Comparison of ENCODE assay signal across 8 cellular contexts in the genomic region with DNA sequence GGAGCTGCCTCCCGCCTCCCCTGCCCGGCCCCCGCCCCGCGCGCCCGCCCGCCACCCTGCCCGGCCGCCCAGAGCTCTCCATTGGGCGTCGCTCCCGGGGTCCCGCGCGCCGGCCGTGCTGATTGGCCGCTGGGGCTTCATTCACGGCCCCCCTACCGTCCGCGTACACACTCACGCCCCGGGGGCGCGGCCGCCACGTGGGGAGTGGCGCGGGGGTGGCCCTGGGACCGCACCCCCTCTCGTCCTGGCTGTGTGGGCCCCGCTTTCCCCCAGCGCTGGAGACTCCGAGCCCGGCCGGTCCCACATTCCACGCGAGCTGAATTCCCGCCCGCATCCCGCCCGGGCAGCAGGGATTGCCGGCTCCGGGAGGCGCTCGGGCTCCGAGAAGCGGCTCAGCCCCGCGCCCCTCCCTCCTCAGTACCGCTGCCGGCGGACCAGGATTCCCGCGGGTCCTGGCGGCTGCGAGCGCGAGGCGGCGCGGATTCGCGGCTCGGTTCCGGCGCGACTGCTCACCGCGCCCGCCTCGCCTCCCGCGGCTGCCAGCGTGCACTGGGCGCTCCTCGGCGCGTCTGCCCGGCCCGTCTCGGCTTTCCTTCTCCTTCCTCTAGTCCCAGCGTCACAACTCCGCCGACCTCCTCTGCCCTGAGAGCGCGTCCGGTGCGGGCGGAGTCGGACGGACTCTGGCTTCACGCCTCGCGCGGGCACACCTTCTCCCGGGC. TPM values are rescaled to one million over a fixed set of nuclear protein-coding genes. Genes with fewer than 3 reads are reported as not detected.
DNase-seq lines count a peak whose midpoint lies in the region; ATAC-seq and TF ChIP-seq lines count a peak whose summit lies in the region.

No MANE protein-coding gene starts in this region.

- H3K9me3 ChIP-seq in BE2C (no peaks in the 10 kb centered on the region), gastroesophageal sphincter (no peaks in the 10 kb centered on the region), neuronal stem cell (replicated peaks in 1 of 2; ENCODE audit: control insufficient read depth in 2 of 2, insufficient read depth in 1 of 2, low read depth in 1 of 2, low read length in 2 of 2) (no peaks in the 10 kb centered on the region)

- TF ChIP-seq EP300 in gastroesophageal sphincter (IDR thresholded peaks at IDR 0.05) = no peak

- H3K14ac ChIP-seq in neuronal stem cell (ENCODE audit: low read length) = no peak overlapping the region

- 0 out of 2 replicates have a peak, but pooled peaks cover 5% of the 10 kb centered on the region for H3K4me1 ChIP-seq in BE2C
- peaks cover 0 to 39% (median 20%) of the 10 kb centered on the region in 3 donors for H3K4me1 ChIP-seq in gastroesophageal sphincter
- H3K4me1 ChIP-seq in neuronal stem cell (ENCODE audit: control insufficient read depth in 2 of 2, insufficient read depth in 1 of 2, low read depth in 1 of 2, low read length in 2 of 2) = peaks cover 44 to 49% of the 10 kb centered on the region in 2 donors

- H2BK5ac ChIP-seq in neuronal stem cell (ENCODE audit: low read length) = peak overlapping the region; percentile 30

- H3K23ac ChIP-seq in neuronal stem cell (ENCODE audit: low read depth, low read length, poor library complexity) = peak overlapping the region; percentile 74

- WGBS in gastroesophageal sphincter (ENCODE audit: low coverage in 1 of 2), 2 donors = no CpG with 5 or more reads among the region's 99 CpGs
- WGBS in neuronal stem cell (ENCODE audit: extremely low coverage in 2 of 2, insufficient read length in 2 of 2, insufficient replicate concordance in 1 of 2), 2 donors = no CpG with 5 or more reads among the region's 99 CpGs

- peak overlapping the region; percentile 91 for H2AFZ ChIP-seq in neuronal stem cell (ENCODE audit: low read length)

- peak; percentile 69 for ATAC-seq in GM19438 (IDR thresholded peaks at IDR 0.05; ENCODE audit: low read depth, unreplicated experiment)
- ATAC-seq in gastroesophageal sphincter = peak; percentile 95

- TF ChIP-seq CTCF in BE2C (IDR thresholded peaks at IDR 0.05; ENCODE audit: low read depth, low read length) (no peak), gastroesophageal sphincter (IDR thresholded peaks at IDR 0.05) (peak in 2 of 4 experiments; percentile 13 to 32)

- no peak overlapping the region for H4K91ac ChIP-seq in neuronal stem cell (ENCODE audit: low read depth, low read length, poor library complexity)

- peaks cover 6% of the 10 kb centered on the region for H3K79me1 ChIP-seq in neuronal stem cell (ENCODE audit: low read depth, low read length)

- peak overlapping the region; percentile 29 for H2AK5ac ChIP-seq in neuronal stem cell (ENCODE audit: low read depth, low read length)

- peak in 1 of 2 donors; percentile 15 for TF ChIP-seq POLR2A in gastroesophageal sphincter (IDR thresholded peaks at IDR 0.05)

- peak overlapping the region in 3 of 4 donors; percentile 74 to 81 (median 77) for H3K27ac ChIP-seq in gastroesophageal sphincter
- no peak overlapping the region for H3K27ac ChIP-seq in neuronal stem cell (replicated peaks; ENCODE audit: low read length)

- no peak overlapping the region for H2BK120ac ChIP-seq in neuronal stem cell (ENCODE audit: low read depth, low read length)

- DNase-seq in BE2C (peak; percentile 89), HK-2 (ENCODE audit: unreplicated experiment) (peak; percentile 82), RPMI8226 (peak; percentile 56), neuronal stem cell (ENCODE audit: low spot score) (peak; percentile 91), stromal cell of bone marrow (ENCODE audit: low read depth) (peak; percentile 58)
- DNase-seq in activated naive CD4-positive, alpha-beta T cell (lab: John Stamatoyannopoulos, UW) = peak; percentile 35 to 64 (median 44)

- H3K4me2 ChIP-seq in neuronal stem cell (ENCODE audit: insufficient read depth, low read length, poor library complexity, severe bottlenecking) = peak overlapping the region; percentile 96

- peak overlapping the region; percentile 85 for H3K9ac ChIP-seq in neuronal stem cell (ENCODE audit: low read depth, low read length, poor library complexity)

- H3K36me3 ChIP-seq in BE2C (no peaks in the 10 kb centered on the region), gastroesophageal sphincter (no peaks in the 10 kb centered on the region), neuronal stem cell (replicated peaks in 1 of 2; ENCODE audit: control insufficient read depth in 2 of 2, insufficient read depth in 2 of 2, low read length in 2 of 2) (peaks cover 8 to 34% of the 10 kb centered on the region in 2 donors)

- peaks cover 35% of the 10 kb centered on the region for H3K27me3 ChIP-seq in BE2C
- H3K27me3 ChIP-seq in gastroesophageal sphincter = peaks cover 51% of the 10 kb centered on the region
- no peaks in the 10 kb centered on the region for H3K27me3 ChIP-seq in neuronal stem cell (ENCODE audit: control insufficient read depth in 3 of 3, insufficient read depth in 3 of 3, low read depth in 1 of 3, low read length in 3 of 3)

- H4K8ac ChIP-seq in neuronal stem cell (ENCODE audit: low read depth, low read length) = no peak overlapping the region

- H2BK15ac ChIP-seq in neuronal stem cell (ENCODE audit: low read length) = peak overlapping the region; percentile 90

- H3K18ac ChIP-seq in neuronal stem cell (ENCODE audit: low read length) = peak overlapping the region; percentile 97

- H3K4me3 ChIP-seq in BE2C (ENCODE audit: low read depth, low read length) (peak overlapping the region; percentile 44), gastroesophageal sphincter (peak overlapping the region; percentile 29 to 71), neuronal stem cell (ENCODE audit: low read length in 2 of 2) (peak overlapping the region; percentile 85 to 94)

- no peak overlapping the region for H3K4ac ChIP-seq in neuronal stem cell (ENCODE audit: low read length)

- H2BK12ac ChIP-seq in neuronal stem cell (ENCODE audit: low read length) = peak overlapping the region; percentile 14

RNA-seq across cellular contexts. Expression of gene POU3F1, which starts 0.5 kb away (rescaled TPM):
- 0.91 TPM for polyA plus RNA-seq in BE2C (2012; ENCODE audit: insufficient read depth, insufficient read length, low read depth)
- under 1 TPM in 1 of 4 donors, not detected in 3; 0.20 TPM for total RNA-seq in gastroesophageal sphincter
- 34.6 TPM for polyA plus RNA-seq in neuronal stem cell (2013, experiment 1 of 2)
- 34.4 TPM for polyA plus RNA-seq in neuronal stem cell (2013, experiment 2 of 2)

RNA-seq across cellular contexts. Expression of gene UTP11, which starts 34.5 kb away (rescaled TPM):
- polyA plus RNA-seq in BE2C (2012; ENCODE audit: insufficient read depth, insufficient read length, low read depth) = 27.7 TPM
- 10 to 100 TPM; 50.7 to 79.2 (median 59.8) TPM for total RNA-seq in gastroesophageal sphincter
- polyA plus RNA-seq in neuronal stem cell (2013, experiment 1 of 2) = 52.4 TPM
- 53.8 TPM for polyA plus RNA-seq in neuronal stem cell (2013, experiment 2 of 2)

RNA-seq across cellular contexts. Expression of gene FHL3, which starts 41.7 kb away (rescaled TPM):
- 40.6 TPM for polyA plus RNA-seq in BE2C (2012; ENCODE audit: insufficient read depth, insufficient read length, low read depth)
- 10 to 100 TPM; 25.8 to 58.4 (median 30.6) TPM for total RNA-seq in gastroesophageal sphincter
- 26.5 TPM for polyA plus RNA-seq in neuronal stem cell (2013, experiment 1 of 2)
- polyA plus RNA-seq in neuronal stem cell (2013, experiment 2 of 2) = 25.9 TPM

RNA-seq across cellular contexts. Expression of gene SF3A3, which starts 57.2 kb away (rescaled TPM):
- polyA plus RNA-seq in BE2C (2012; ENCODE audit: insufficient read depth, insufficient read length, low read depth) = 74.2 TPM
- total RNA-seq in gastroesophageal sphincter = 10 to 100 TPM; 44.0 to 61.9 (median 50.9) TPM
- 53.3 TPM for polyA plus RNA-seq in neuronal stem cell (2013, experiment 1 of 2)
- polyA plus RNA-seq in neuronal stem cell (2013, experiment 2 of 2) = 50.9 TPM
